1 cellular context compared by ENCODE assay signal in genomic region chr13:110343241-110343865, GRCh38.
A peak's percentile ranks its signal among the peaks of the same experiment; 100 is the strongest.
TF ChIP-seq lines count a peak whose summit lies in the region.

No MANE protein-coding gene starts in this region.

TF ChIP-seq in HCT116, 20 proteins besides CTCF, POLR2A, EP300 and RAD21:
- TF ChIP-seq EZH2 (IDR thresholded peaks at IDR 0.05) (no peak), EGR1 (IDR thresholded peaks at IDR 0.05; ENCODE audit: low read depth) (no peak), YY1 (IDR thresholded peaks at IDR 0.05; ENCODE audit: extremely low read depth, insufficient replicate concordance, low read depth, low read length) (no peak), ZFX (IDR thresholded peaks at IDR 0.05) (no peak), ELF1 (IDR thresholded peaks at IDR 0.05; ENCODE audit: borderline replicate concordance, low read depth) (no peak), ATF3 (IDR thresholded peaks at IDR 0.05) (no peak), SP1 (IDR thresholded peaks at IDR 0.05; ENCODE audit: low read depth) (peak; percentile 26; the same call in 1 of the 2 replicates), SIN3A (IDR thresholded peaks at IDR 0.05; ENCODE audit: low read depth) (no peak), EZH2phosphoT487 (IDR thresholded peaks at IDR 0.05; ENCODE audit: borderline replicate concordance) (no peak), CBX3 (IDR thresholded peaks at IDR 0.05; ENCODE audit: low read depth) (no peak), POLR2AphosphoS5 (IDR thresholded peaks at IDR 0.05; ENCODE audit: low read depth, low read length) (no peak), ZNF274 (IDR thresholded peaks at IDR 0.05; ENCODE audit: low read depth, low read length) (no peak), JUND (IDR thresholded peaks at IDR 0.05) (no peak), FOSL1 (IDR thresholded peaks at IDR 0.05; ENCODE audit: low read depth) (peak; percentile 23; the same call in 1 of the 2 replicates), TCF7L2 (IDR thresholded peaks at IDR 0.05; ENCODE audit: borderline replicate concordance, extremely low read depth, insufficient read depth, insufficient read length) (no peak), CEBPB (IDR thresholded peaks at IDR 0.05; ENCODE audit: low read depth) (no peak), SRF (IDR thresholded peaks at IDR 0.05; ENCODE audit: low read depth) (no peak)
- TF ChIP-seq, protein P1, sequence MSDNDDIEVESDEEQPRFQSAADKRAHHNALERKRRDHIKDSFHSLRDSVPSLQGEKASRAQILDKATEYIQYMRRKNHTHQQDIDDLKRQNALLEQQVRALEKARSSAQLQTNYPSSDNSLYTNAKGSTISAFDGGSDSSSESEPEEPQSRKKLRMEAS (IDR thresholded peaks at IDR 0.05) = peak; percentile 32
- TF ChIP-seq, protein P2, sequence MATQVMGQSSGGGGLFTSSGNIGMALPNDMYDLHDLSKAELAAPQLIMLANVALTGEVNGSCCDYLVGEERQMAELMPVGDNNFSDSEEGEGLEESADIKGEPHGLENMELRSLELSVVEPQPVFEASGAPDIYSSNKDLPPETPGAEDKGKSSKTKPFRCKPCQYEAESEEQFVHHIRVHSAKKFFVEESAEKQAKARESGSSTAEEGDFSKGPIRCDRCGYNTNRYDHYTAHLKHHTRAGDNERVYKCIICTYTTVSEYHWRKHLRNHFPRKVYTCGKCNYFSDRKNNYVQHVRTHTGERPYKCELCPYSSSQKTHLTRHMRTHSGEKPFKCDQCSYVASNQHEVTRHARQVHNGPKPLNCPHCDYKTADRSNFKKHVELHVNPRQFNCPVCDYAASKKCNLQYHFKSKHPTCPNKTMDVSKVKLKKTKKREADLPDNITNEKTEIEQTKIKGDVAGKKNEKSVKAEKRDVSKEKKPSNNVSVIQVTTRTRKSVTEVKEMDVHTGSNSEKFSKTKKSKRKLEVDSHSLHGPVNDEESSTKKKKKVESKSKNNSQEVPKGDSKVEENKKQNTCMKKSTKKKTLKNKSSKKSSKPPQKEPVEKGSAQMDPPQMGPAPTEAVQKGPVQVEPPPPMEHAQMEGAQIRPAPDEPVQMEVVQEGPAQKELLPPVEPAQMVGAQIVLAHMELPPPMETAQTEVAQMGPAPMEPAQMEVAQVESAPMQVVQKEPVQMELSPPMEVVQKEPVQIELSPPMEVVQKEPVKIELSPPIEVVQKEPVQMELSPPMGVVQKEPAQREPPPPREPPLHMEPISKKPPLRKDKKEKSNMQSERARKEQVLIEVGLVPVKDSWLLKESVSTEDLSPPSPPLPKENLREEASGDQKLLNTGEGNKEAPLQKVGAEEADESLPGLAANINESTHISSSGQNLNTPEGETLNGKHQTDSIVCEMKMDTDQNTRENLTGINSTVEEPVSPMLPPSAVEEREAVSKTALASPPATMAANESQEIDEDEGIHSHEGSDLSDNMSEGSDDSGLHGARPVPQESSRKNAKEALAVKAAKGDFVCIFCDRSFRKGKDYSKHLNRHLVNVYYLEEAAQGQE (IDR thresholded peaks at IDR 0.05; ENCODE audit: low read depth) = no peak
- TF ChIP-seq, protein P3, sequence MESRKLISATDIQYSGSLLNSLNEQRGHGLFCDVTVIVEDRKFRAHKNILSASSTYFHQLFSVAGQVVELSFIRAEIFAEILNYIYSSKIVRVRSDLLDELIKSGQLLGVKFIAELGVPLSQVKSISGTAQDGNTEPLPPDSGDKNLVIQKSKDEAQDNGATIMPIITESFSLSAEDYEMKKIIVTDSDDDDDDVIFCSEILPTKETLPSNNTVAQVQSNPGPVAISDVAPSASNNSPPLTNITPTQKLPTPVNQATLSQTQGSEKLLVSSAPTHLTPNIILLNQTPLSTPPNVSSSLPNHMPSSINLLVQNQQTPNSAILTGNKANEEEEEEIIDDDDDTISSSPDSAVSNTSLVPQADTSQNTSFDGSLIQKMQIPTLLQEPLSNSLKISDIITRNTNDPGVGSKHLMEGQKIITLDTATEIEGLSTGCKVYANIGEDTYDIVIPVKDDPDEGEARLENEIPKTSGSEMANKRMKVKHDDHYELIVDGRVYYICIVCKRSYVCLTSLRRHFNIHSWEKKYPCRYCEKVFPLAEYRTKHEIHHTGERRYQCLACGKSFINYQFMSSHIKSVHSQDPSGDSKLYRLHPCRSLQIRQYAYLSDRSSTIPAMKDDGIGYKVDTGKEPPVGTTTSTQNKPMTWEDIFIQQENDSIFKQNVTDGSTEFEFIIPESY (IDR thresholded peaks at IDR 0.05; ENCODE audit: extremely low read depth, insufficient replicate concordance, low read length) = no peak
